ENCODE assay signal across 8 cellular contexts in genomic region chr1:7975212-7975865, GRCh38. TPM values are rescaled to one million over a fixed set of nuclear protein-coding genes. Genes with fewer than 3 reads are reported as not detected.
DNase-seq lines count a peak whose midpoint lies in the region; ATAC-seq and TF ChIP-seq lines count a peak whose summit lies in the region.

No MANE protein-coding gene starts in this region.

- peak; percentile 58 for ATAC-seq in activated CD8-positive, alpha-beta T cell treated with anti-CD3 and anti-CD28 coated beads, Interleukin-2, amount 10 ng/mL, durations not matched to agents 7 days and 5 days
- no peak for ATAC-seq in HG03565 (IDR thresholded peaks at IDR 0.05; ENCODE audit: unreplicated experiment)

- POLR2A ChIA-PET in activated CD8-positive, alpha-beta T cell treated with anti-CD3 and anti-CD28 coated beads, Interleukin-2, amount 10 ng/mL, durations not matched to agents 7 days and 5 days (lab: Charles Lee) = interaction anchor here (1.1 to 1.3 kb wide), 2 partner anchors 13 to 14 kb away, joined by 3 to 5 read pairs; partner anchors contain the start of gene PARK7

- H3K9me2 ChIP-seq in GM23248 (ENCODE audit: insufficient read depth) = no peaks in the 10 kb centered on the region
- H3K9me2 ChIP-seq in neural cell (ENCODE audit: insufficient read depth, low read length) = no peaks in the 10 kb centered on the region

- H3K36me3 ChIP-seq in GM23248 (ENCODE audit: low read depth) (peaks cover 53% of the 10 kb centered on the region; the same call in 1 of the 2 replicates), neural cell (ENCODE audit: insufficient read depth, low read length) (peaks cover 8% of the 10 kb centered on the region)

- H3K4me3 ChIP-seq in GM23248 = no peak overlapping the region
- H3K4me3 ChIP-seq in fibroblast of the aortic adventitia (ENCODE audit: low read depth, low read length) = no peak overlapping the region
- no peak overlapping the region for H3K4me3 ChIP-seq in neural cell (ENCODE audit: low read length)

- H3K27ac Mint-ChIP-seq in activated CD8-positive, alpha-beta T cell treated with anti-CD3 and anti-CD28 coated beads, Interleukin-2, amount 10 ng/mL, durations not matched to agents 7 days and 5 days = no peak overlapping the region
- H3K27ac Mint-ChIP-seq in activated T-helper 2 cell treated with anti-CD3 and anti-CD28 coated beads, Interferon-gamma antibody, Interleukin-2, Interleukin-4, amounts not matched to agents 10 μg/mL and 5 μg/mL and 100 μg/mL, durations not matched to agents 14 hours and 24 hours and 36 hours = no peak overlapping the region

- H3K27me3 ChIP-seq in GM23248 (replicated peaks; ENCODE audit: insufficient read depth) (no peaks in the 10 kb centered on the region), neural cell (ENCODE audit: insufficient read depth, low read depth, low read length) (no peaks in the 10 kb centered on the region)

- CTCF ChIA-PET in activated CD8-positive, alpha-beta T cell treated with anti-CD3 and anti-CD28 coated beads, Interleukin-2, amount 10 ng/mL, durations not matched to agents 7 days and 5 days (lab: Charles Lee) = interaction anchor here (0.7 to 3.0 kb wide), 23 partner anchors 8 to 535 kb away, joined by 3 to 16 read pairs (median 4); partner anchors contain the start of gene PARK7

- in situ Hi-C loops in GM23248 (cut with MboI) = no loop called here

- TF ChIP-seq CTCF in fibroblast of the aortic adventitia (IDR thresholded peaks at IDR 0.05; ENCODE audit: insufficient read depth, low read length) (peak; percentile 92), neural cell (IDR thresholded peaks at IDR 0.05; ENCODE audit: poor library complexity, severe bottlenecking) (peak; percentile 91)

- WGBS in GM23248 (ENCODE audit: low coverage in 1 of 2, low lambda C conversion rate in 2 of 2, missing lambda C conversion rate in 2 of 2), 2 experiments = 72% methylated on average over 8 of the region's 8 CpGs

- H2AFZ ChIP-seq in GM23248 (no peak overlapping the region), neural cell (ENCODE audit: low read depth, low read length) (no peak overlapping the region)

- peak; percentile 78 for TF ChIP-seq RAD21 in neural cell (conservative IDR thresholded peaks at IDR 0.05)

- no peak overlapping the region for H3K9ac ChIP-seq in GM23248
- no peak overlapping the region for H3K9ac ChIP-seq in neural cell (ENCODE audit: low read length)

- DNase-seq in C1 segment of cervical spinal cord (lab: John Stamatoyannopoulos, UW) = peak in 12 of 14 donors; percentile 15 to 85 (median 31)
- DNase-seq in GM23248 = peak; percentile 81
- DNase-seq in NCI-H510A (lab: John Stamatoyannopoulos, UW) = peak; percentile 91
- peak; percentile 48 for DNase-seq in activated CD8-positive, alpha-beta T cell treated with anti-CD3 and anti-CD28 coated beads, Interleukin-2, amount 10 ng/mL, durations not matched to agents 7 days and 5 days
- DNase-seq in fibroblast of the aortic adventitia (ENCODE audit: low read depth) = peak; percentile 80
- DNase-seq in activated T-helper 2 cell treated with anti-CD3 and anti-CD28 coated beads, Interferon-gamma antibody, Interleukin-2, Interleukin-4, amounts not matched to agents 10 μg/mL and 5 μg/mL and 100 μg/mL, durations not matched to agents 14 hours and 24 hours and 36 hours (ENCODE audit: low spot score) = no peak

- H4K20me1 ChIP-seq in GM23248 (ENCODE audit: insufficient read depth) (no peaks in the 10 kb centered on the region; the same call in 1 of the 2 replicates), neural cell (ENCODE audit: insufficient read depth) (no peaks in the 10 kb centered on the region)

- no peaks in the 10 kb centered on the region for H3K27me3 Mint-ChIP-seq in activated CD8-positive, alpha-beta T cell treated with anti-CD3 and anti-CD28 coated beads, Interleukin-2, amount 10 ng/mL, durations not matched to agents 7 days and 5 days (ENCODE audit: low read depth)
- H3K27me3 Mint-ChIP-seq in activated T-helper 2 cell treated with anti-CD3 and anti-CD28 coated beads, Interferon-gamma antibody, Interleukin-2, Interleukin-4, amounts not matched to agents 10 μg/mL and 5 μg/mL and 100 μg/mL, durations not matched to agents 14 hours and 24 hours and 36 hours (ENCODE audit: low read depth) = no peaks in the 10 kb centered on the region

- H3F3A ChIP-seq in GM23248 (ENCODE audit: insufficient read depth) (peaks cover 9% of the 10 kb centered on the region; the same call in 1 of the 2 replicates), neural cell (ENCODE audit: insufficient read depth, low read length, poor library complexity, severe bottlenecking) (no peaks in the 10 kb centered on the region)

- H3K4me1 Mint-ChIP-seq in activated CD8-positive, alpha-beta T cell treated with anti-CD3 and anti-CD28 coated beads, Interleukin-2, amount 10 ng/mL, durations not matched to agents 7 days and 5 days (ENCODE audit: low read depth) = peaks cover 6% of the 10 kb centered on the region
- peaks cover 6% of the 10 kb centered on the region for H3K4me1 Mint-ChIP-seq in activated T-helper 2 cell treated with anti-CD3 and anti-CD28 coated beads, Interferon-gamma antibody, Interleukin-2, Interleukin-4, amounts not matched to agents 10 μg/mL and 5 μg/mL and 100 μg/mL, durations not matched to agents 14 hours and 24 hours and 36 hours (ENCODE audit: low read depth)

- H3K4me2 ChIP-seq in GM23248 (ENCODE audit: unreplicated experiment) = no peak overlapping the region
- no peak overlapping the region for H3K4me2 ChIP-seq in neural cell (ENCODE audit: low read length)

- intact Hi-C loops in activated T-helper 2 cell treated with anti-CD3 and anti-CD28 coated beads, Interferon-gamma antibody, Interleukin-2, Interleukin-4, amounts not matched to agents 10 μg/mL and 5 μg/mL and 100 μg/mL, durations not matched to agents 14 hours and 24 hours and 36 hours (cut with micrococcal nuclease) = no loop called here

- no peaks in the 10 kb centered on the region for H3K9me3 Mint-ChIP-seq in activated CD8-positive, alpha-beta T cell treated with anti-CD3 and anti-CD28 coated beads, Interleukin-2, amount 10 ng/mL, durations not matched to agents 7 days and 5 days (ENCODE audit: insufficient read depth)
- no peaks in the 10 kb centered on the region for H3K9me3 Mint-ChIP-seq in activated T-helper 2 cell treated with anti-CD3 and anti-CD28 coated beads, Interferon-gamma antibody, Interleukin-2, Interleukin-4, amounts not matched to agents 10 μg/mL and 5 μg/mL and 100 μg/mL, durations not matched to agents 14 hours and 24 hours and 36 hours

- H3K27ac ChIP-seq in GM23248 = no peak overlapping the region
- no peak overlapping the region for H3K27ac ChIP-seq in neural cell (ENCODE audit: low read length)

- H3K9me3 ChIP-seq in GM23248 (ENCODE audit: low read depth) (no peaks in the 10 kb centered on the region), neural cell (ENCODE audit: low read length) (no peaks in the 10 kb centered on the region)

- peaks cover 63% of the 10 kb centered on the region for H3K36me3 Mint-ChIP-seq in activated CD8-positive, alpha-beta T cell treated with anti-CD3 and anti-CD28 coated beads, Interleukin-2, amount 10 ng/mL, durations not matched to agents 7 days and 5 days (ENCODE audit: low read depth)
- peaks cover 65% of the 10 kb centered on the region for H3K36me3 Mint-ChIP-seq in activated T-helper 2 cell treated with anti-CD3 and anti-CD28 coated beads, Interferon-gamma antibody, Interleukin-2, Interleukin-4, amounts not matched to agents 10 μg/mL and 5 μg/mL and 100 μg/mL, durations not matched to agents 14 hours and 24 hours and 36 hours (ENCODE audit: low read depth)

- no peak overlapping the region for H3K4me3 Mint-ChIP-seq in activated CD8-positive, alpha-beta T cell treated with anti-CD3 and anti-CD28 coated beads, Interleukin-2, amount 10 ng/mL, durations not matched to agents 7 days and 5 days
- H3K4me3 Mint-ChIP-seq in activated T-helper 2 cell treated with anti-CD3 and anti-CD28 coated beads, Interferon-gamma antibody, Interleukin-2, Interleukin-4, amounts not matched to agents 10 μg/mL and 5 μg/mL and 100 μg/mL, durations not matched to agents 14 hours and 24 hours and 36 hours (ENCODE audit: low read depth) = no peak overlapping the region

- H3K79me2 ChIP-seq in GM23248 (ENCODE audit: insufficient read depth) (peaks cover 46% of the 10 kb centered on the region), neural cell (replicated peaks; ENCODE audit: insufficient read depth, low read length) (no peaks in the 10 kb centered on the region)

- H3K4me1 ChIP-seq in GM23248 (ENCODE audit: insufficient read depth) = no peaks in the 10 kb centered on the region

- no peak for TF ChIP-seq EP300 in neural cell (conservative IDR thresholded peaks at IDR 0.05; ENCODE audit: poor library complexity, severe bottlenecking)

RNA-seq across cellular contexts. Expression of gene PARK7, which starts 13.8 kb away (rescaled TPM):
- 191 and 198 TPM in 2 replicates for total RNA-seq in GM23248 (2014; rRNA removed; shearing (Covaris generic))
- 514 and 522 TPM in 2 replicates for polyA plus RNA-seq in GM23248 (2016; fragmentation: Nextera tagmentation; extraction: Ambion mirVana)
- 100 to 1,000 TPM; 296 to 302 TPM for total RNA-seq in activated CD8-positive, alpha-beta T cell treated with anti-CD3 and anti-CD28 coated beads, Interleukin-2, amount 10 ng/mL, durations not matched to agents 7 days and 5 days
- 165 and 243 TPM in 2 replicates for total RNA-seq in fibroblast of the aortic adventitia (ENCODE audit: low replicate concordance)
- polyA plus RNA-seq in neural cell = 352 and 378 TPM in 2 replicates
- polyA minus RNA-seq in neural cell = 127 and 145 TPM in 2 replicates
- 498 and 514 TPM in 2 replicates for total RNA-seq in activated T-helper 2 cell treated with anti-CD3 and anti-CD28 coated beads, Interferon-gamma antibody, Interleukin-2, Interleukin-4, amounts not matched to agents 10 μg/mL and 5 μg/mL and 100 μg/mL, durations not matched to agents 14 hours and 24 hours and 36 hours

RNA-seq across cellular contexts. Expression of gene TNFRSF9, which starts 34.7 kb away (rescaled TPM):
- total RNA-seq in GM23248 (2014; rRNA removed; shearing (Covaris generic)) = 0.13 TPM in 1 of 2 replicates, not detected in the other
- not detected in 2 replicates for polyA plus RNA-seq in GM23248 (2016; fragmentation: Nextera tagmentation; extraction: Ambion mirVana)
- 1 to 10 TPM in 1 of 2 experiments, under 1 TPM in 1; 0.94 to 1.3 TPM for total RNA-seq in activated CD8-positive, alpha-beta T cell treated with anti-CD3 and anti-CD28 coated beads, Interleukin-2, amount 10 ng/mL, durations not matched to agents 7 days and 5 days
- total RNA-seq in fibroblast of the aortic adventitia (ENCODE audit: low replicate concordance) = under 0.01 and 0.90 TPM in 2 replicates
- 0.38 TPM in 1 of 2 replicates, not detected in the other for polyA plus RNA-seq in neural cell
- polyA minus RNA-seq in neural cell = not detected in 2 replicates
- 112 and 115 TPM in 2 replicates for total RNA-seq in activated T-helper 2 cell treated with anti-CD3 and anti-CD28 coated beads, Interferon-gamma antibody, Interleukin-2, Interleukin-4, amounts not matched to agents 10 μg/mL and 5 μg/mL and 100 μg/mL, durations not matched to agents 14 hours and 24 hours and 36 hours

RNA-seq across cellular contexts. Expression of gene ERRFI1, which starts 50.8 kb away (rescaled TPM):
- total RNA-seq in GM23248 (2014; rRNA removed; shearing (Covaris generic)) = 50.8 and 55.1 TPM in 2 replicates
- polyA plus RNA-seq in GM23248 (2016; fragmentation: Nextera tagmentation; extraction: Ambion mirVana) (29.7 and 31.3 TPM in 2 replicates), neural cell (72.5 and 72.9 TPM in 2 replicates)
- under 1 TPM in 1 of 2 experiments, not detected in 1; 0.21 TPM for total RNA-seq in activated CD8-positive, alpha-beta T cell treated with anti-CD3 and anti-CD28 coated beads, Interleukin-2, amount 10 ng/mL, durations not matched to agents 7 days and 5 days
- total RNA-seq in fibroblast of the aortic adventitia (ENCODE audit: low replicate concordance) = 46.4 and 106 TPM in 2 replicates
- 53.9 and 54.0 TPM in 2 replicates for polyA minus RNA-seq in neural cell
- 3.1 and 3.8 TPM in 2 replicates for total RNA-seq in activated T-helper 2 cell treated with anti-CD3 and anti-CD28 coated beads, Interferon-gamma antibody, Interleukin-2, Interleukin-4, amounts not matched to agents 10 μg/mL and 5 μg/mL and 100 μg/mL, durations not matched to agents 14 hours and 24 hours and 36 hours

Comparison
In these comparisons a context has a peak if more than half of its experiments do, and no peak if none do; other contexts are left out.
1. RNA of gene TNFRSF9, which starts 34.7 kb away (total RNA-seq): 112 to 115 TPM in activated T-helper 2 cell treated with anti-CD3 and anti-CD28 coated beads, Interferon-gamma antibody, Interleukin-2, Interleukin-4, amounts not matched to agents 10 μg/mL and 5 μg/mL and 100 μg/mL, durations not matched to agents 14 hours and 24 hours and 36 hours; 0.94 to 1.3 TPM in activated CD8-positive, alpha-beta T cell treated with anti-CD3 and anti-CD28 coated beads, Interleukin-2, amount 10 ng/mL, durations not matched to agents 7 days and 5 days, 0.13 TPM in GM23248 and under 0.01 to 0.90 TPM in fibroblast of the aortic adventitia; every median in the first group is over 10 times any median in the second.